12 cellular contexts compared by ENCODE assay signal in genomic region chr7:3559178-3559765, GRCh38.
DNase-seq lines count a peak whose midpoint lies in the region; ATAC-seq and TF ChIP-seq lines count a peak whose summit lies in the region.
"Had no signal": no experiment of that assay in that cellular context is flagged by ENCODE, and none has a peak within 500 bp of the region (broad histone marks: within the 10 kb centered on the region; RNA-seq: fewer than 3 reads in every experiment).

No MANE protein-coding gene starts in this region.

- intact Hi-C loops in mucosa of descending colon (cut with DNase I, micrococcal nuclease), result no loop called here

- no peak overlapping the region for H3K4me3 Mint-ChIP-seq in activated CD4-positive, alpha-beta memory T cell treated with anti-CD3 and anti-CD28 coated beads, Interleukin-2, amount 10 ng/mL, durations not matched to agents 7 days and 5 days
- H3K4me3 Mint-ChIP-seq: activated naive CD8-positive, alpha-beta T cell treated with anti-CD3 and anti-CD28 coated beads, Interleukin-2, amount 10 ng/mL, durations not matched to agents 7 days and 5 days; stimulated activated naive B cell treated with anti-CD40 and anti-IgM and Interleukin-4, amounts not matched to agents 10 μg/mL and 1 μg/mL and 100 μg/mL, for 72 hours had no signal

- no peaks in the 10 kb centered on the region for H3K9me3 Mint-ChIP-seq in activated CD4-positive, alpha-beta memory T cell treated with anti-CD3 and anti-CD28 coated beads, Interleukin-2, amount 10 ng/mL, durations not matched to agents 7 days and 5 days

- H3K4me1 Mint-ChIP-seq in activated CD4-positive, alpha-beta memory T cell treated with anti-CD3 and anti-CD28 coated beads, Interleukin-2, amount 10 ng/mL, durations not matched to agents 7 days and 5 days, result no peaks in the 10 kb centered on the region
- H3K4me1 Mint-ChIP-seq: stimulated activated naive B cell treated with anti-CD40 and anti-IgM and Interleukin-4, amounts not matched to agents 10 μg/mL and 1 μg/mL and 100 μg/mL, for 72 hours had no signal

- H3K27me3 Mint-ChIP-seq in activated CD4-positive, alpha-beta memory T cell treated with anti-CD3 and anti-CD28 coated beads, Interleukin-2, amount 10 ng/mL, durations not matched to agents 7 days and 5 days, result peaks cover 6% of the 10 kb centered on the region
- H3K27me3 Mint-ChIP-seq: activated naive CD8-positive, alpha-beta T cell treated with anti-CD3 and anti-CD28 coated beads, Interleukin-2, amount 10 ng/mL, durations not matched to agents 7 days and 5 days had no signal

- POLR2A ChIA-PET in activated CD4-positive, alpha-beta memory T cell treated with anti-CD3 and anti-CD28 coated beads, Interleukin-2, amount 10 ng/mL, durations not matched to agents 7 days and 5 days (lab: Charles Lee), result no interaction called here

- H3K4me3 ChIP-seq in coronary artery (peak overlapping the region; percentile 11), mucosa of descending colon (no peak overlapping the region)

- ATAC-seq in mucosa of descending colon (peak; percentile 73), HG03025 (IDR thresholded peaks at IDR 0.05; ENCODE audit: low FRiP score, unreplicated experiment) (no peak)
- ATAC-seq: stimulated activated naive B cell treated with anti-CD40 and anti-IgM and Interleukin-4, amounts not matched to agents 10 μg/mL and 1 μg/mL and 100 μg/mL, for 72 hours had no signal

- no peaks in the 10 kb centered on the region for H3K36me3 Mint-ChIP-seq in activated CD4-positive, alpha-beta memory T cell treated with anti-CD3 and anti-CD28 coated beads, Interleukin-2, amount 10 ng/mL, durations not matched to agents 7 days and 5 days (ENCODE audit: low read depth)

- no peak overlapping the region for H3K27ac Mint-ChIP-seq in activated CD4-positive, alpha-beta memory T cell treated with anti-CD3 and anti-CD28 coated beads, Interleukin-2, amount 10 ng/mL, durations not matched to agents 7 days and 5 days
- H3K27ac Mint-ChIP-seq: activated naive CD8-positive, alpha-beta T cell treated with anti-CD3 and anti-CD28 coated beads, Interleukin-2, amount 10 ng/mL, durations not matched to agents 7 days and 5 days; stimulated activated naive B cell treated with anti-CD40 and anti-IgM and Interleukin-4, amounts not matched to agents 10 μg/mL and 1 μg/mL and 100 μg/mL, for 72 hours had no signal

- H3K9me3 ChIP-seq in mucosa of descending colon, result no peaks in the 10 kb centered on the region

- TF ChIP-seq POLR2A in erythroblast (IDR thresholded peaks at IDR 0.05; ENCODE audit: low read length), result no peak

- no peaks in the 10 kb centered on the region for H3K36me3 ChIP-seq in mucosa of descending colon (ENCODE audit: low read depth)
- H3K36me3 ChIP-seq: WERI-Rb-1 had no signal

- TF ChIP-seq CTCF in coronary artery (IDR thresholded peaks at IDR 0.05) (no peak), mucosa of descending colon (IDR thresholded peaks at IDR 0.05) (no peak)

- no peak overlapping the region for H3K27ac ChIP-seq in coronary artery
- H3K27ac ChIP-seq: WERI-Rb-1 had no signal

- CTCF ChIA-PET in activated CD4-positive, alpha-beta memory T cell treated with anti-CD3 and anti-CD28 coated beads, Interleukin-2, amount 10 ng/mL, durations not matched to agents 7 days and 5 days (lab: Charles Lee), result interaction anchor here (1.0 kb wide), 1 partner anchor 255 kb away, joined by 3 read pairs; no protein-coding TSS in a partner anchor

- DNase-seq in DMS 273 (lab: John Stamatoyannopoulos, UW; ENCODE audit: unreplicated experiment), result peak; percentile 53
- peak; percentile 73 for DNase-seq in NCI-H146 treated with DMSO at 0.1 percent for 48 hours (lab: John Stamatoyannopoulos, UW; ENCODE audit: unreplicated experiment)
- no peak for DNase-seq in coronary artery (ENCODE audit: low spot score)
- peak in 1 of 3 donors; percentile 43 for DNase-seq in mucosa of descending colon
- no peak for DNase-seq in activated CD4-positive, alpha-beta memory T cell treated with anti-CD3 and anti-CD28 coated beads, Interleukin-2, amount 10 ng/mL, durations not matched to agents 7 days and 5 days
- no peak for DNase-seq in erythroblast (lab: John Stamatoyannopoulos, UW)
- DNase-seq in hippocampal formation (lab: John Stamatoyannopoulos, UW), result no peak
- DNase-seq: activated naive CD8-positive, alpha-beta T cell treated with anti-CD3 and anti-CD28 coated beads, Interleukin-2, amount 10 ng/mL, durations not matched to agents 7 days and 5 days; NCI-H1694 treated with DMSO at 0.1 percent for 48 hours; stimulated activated naive B cell treated with anti-CD40 and anti-IgM and Interleukin-4, amounts not matched to agents 10 μg/mL and 1 μg/mL and 100 μg/mL, for 72 hours; WERI-Rb-1 had no signal

- peaks cover 5% of the 10 kb centered on the region for H3K4me1 ChIP-seq in mucosa of descending colon (ENCODE audit: low read depth)

Comparison
In these comparisons a context has a peak if more than half of its experiments do, and no peak if none do; other contexts are left out.
1. DNase-seq: peak in DMS 273 (single experiment) and NCI-H146 treated with DMSO at 0.1 percent for 48 hours (single experiment); none in coronary artery (single experiment), activated CD4-positive, alpha-beta memory T cell treated with anti-CD3 and anti-CD28 coated beads, Interleukin-2, amount 10 ng/mL, durations not matched to agents 7 days and 5 days (single experiment), erythroblast (0 of 2) and hippocampal formation (0 of 2).